In genomic region chr1:151839457-151840409, GRCh38 we compare ENCODE assay signal across 9 cellular contexts. TPM values are rescaled to one million over a fixed set of nuclear protein-coding genes. Genes with fewer than 3 reads are reported as not detected.
DNase-seq lines count a peak whose midpoint lies in the region; ATAC-seq and TF ChIP-seq lines count a peak whose summit lies in the region.
"Had no signal": no experiment of that assay in that cellular context is flagged by ENCODE, and none has a peak within 500 bp of the region (broad histone marks: within the 10 kb centered on the region; RNA-seq: fewer than 3 reads in every experiment).

C2CD4D (minus strand) TSS chr1:151839820; CDS start chr1:151838989, 831 bp downstream.

- no peaks in the 10 kb centered on the region for H3K9me3 ChIP-seq in sigmoid colon

- H3K36me3 ChIP-seq in sigmoid colon = no peaks in the 10 kb centered on the region

- peak in 1 of 2 donors; percentile 43 for TF ChIP-seq POLR2A in sigmoid colon (IDR thresholded peaks at IDR 0.05)

- peaks cover 0 to 27% (median 25%) of the 10 kb centered on the region in 4 donors for H3K4me1 ChIP-seq in sigmoid colon

- ATAC-seq in HG02759 (IDR thresholded peaks at IDR 0.05; ENCODE audit: unreplicated experiment) (peak; percentile 49), HG02885 (IDR thresholded peaks at IDR 0.05; ENCODE audit: poor library complexity, unreplicated experiment) (no peak), HG03280 (IDR thresholded peaks at IDR 0.05; ENCODE audit: unreplicated experiment) (no peak)

- H3K4me3 ChIP-seq in iPS-11a (ENCODE audit: low read depth, low read length) (peak within 1 kb of the TSS; percentile 51), sigmoid colon (peak within 1 kb of the TSS in 3 of 4 donors; percentile 35 to 56 (median 52))

- intact Hi-C loops in sigmoid colon (cut with DNase I) = no loop called here

- 2 to 6% methylated on average over 48 of the region's 48 CpGs for WGBS in sigmoid colon, 2 donors

- peak within 1 kb of the TSS in 2 of 4 donors; percentile 23 to 48 for H3K27ac ChIP-seq in sigmoid colon

- H3K27me3 ChIP-seq in sigmoid colon = peaks cover 30 to 61% (median 36%) of the 10 kb centered on the region in 3 donors

- peak; percentile 93 for DNase-seq in 8988T
- peak; percentile 41 for DNase-seq in SHP77 treated with DMSO at 0.1 percent for 48 hours (lab: John Stamatoyannopoulos, UW)
- peak in 56 of 58 donors; percentile 23 to 91 (median 71) for DNase-seq in anterior cingulate cortex (lab: John Stamatoyannopoulos, UW)
- no peak for DNase-seq in sigmoid colon

- no peak for TF ChIP-seq CTCF in sigmoid colon (IDR thresholded peaks at IDR 0.05)

- TF ChIP-seq EP300 in sigmoid colon (IDR thresholded peaks at IDR 0.05) = no peak

RNA-seq across cellular contexts. Expression of gene C2CD4D, which starts in this region (rescaled TPM):
- total RNA-seq in sigmoid colon = not detected
- polyA plus RNA-seq in sigmoid colon = under 1 TPM; 0.20 to 0.69 (median 0.60) TPM
- polyA plus RNA-seq: AG04450 had no signal
